12 cellular contexts compared by ENCODE assay signal in genomic region chr18:52694804-52695203, GRCh38.
DNase-seq lines count a peak whose midpoint lies in the region; ATAC-seq, FAIRE-seq and TF ChIP-seq lines count a peak whose summit lies in the region.
"Had no signal": no experiment of that assay in that cellular context is flagged by ENCODE, and none has a peak within 500 bp of the region (broad histone marks: within the 10 kb centered on the region; RNA-seq: fewer than 3 reads in every experiment).

No MANE protein-coding gene starts in this region.

- CTCF ChIA-PET in HepG2 (lab: Yijun Ruan, JAX; ENCODE audit: low intra/inter-chr PET ratio, low total read pairs), result no interaction called here

- H3K4me2 ChIP-seq in HepG2 (ENCODE audit: low read depth, low read length), result no peak overlapping the region

- H3K9me3 ChIP-seq in BE2C (no peaks in the 10 kb centered on the region), HepG2 (ENCODE audit: low read length) (no peaks in the 10 kb centered on the region; the same call in 1 of the 2 replicates)
- H3K9me3 ChIP-seq: pancreas had no signal

- DNase-seq in BE2C, result no peak
- DNase-seq in HepG2 (ENCODE audit: low spot score), result no peak
- DNase-seq in effector CD8-positive, alpha-beta T cell (lab: John Stamatoyannopoulos, UW), result no peak
- DNase-seq in stimulated activated effector memory CD8-positive, alpha-beta T cell treated with anti-CD3 and anti-CD28 coated beads, Interleukin-12 subunit alpha, Interleukin-12 subunit beta, amount 100 ng/mL, for 72 hours (ENCODE audit: low spot score in 2 of 2), result no peak
- DNase-seq in coronary artery (ENCODE audit: low spot score), result no peak
- no peak for DNase-seq in NCI-H1105 treated with DMSO at 0.1 percent for 48 hours (lab: John Stamatoyannopoulos, UW)
- DNase-seq: activated effector memory CD4-positive, alpha-beta T cell treated with anti-CD3 and anti-CD28 coated beads, Interleukin-2, amount 50 U/mL, for 16 hours; foreskin melanocyte; pancreas; SHP77 treated with DMSO at 0.1 percent for 48 hours had no signal

- ATAC-seq in GM19395 (IDR thresholded peaks at IDR 0.05; ENCODE audit: unreplicated experiment), result peak; percentile 56
- ATAC-seq in HepG2, result peak; percentile 37; the same call in 1 of the 3 replicates
- no peak for ATAC-seq in stimulated activated effector memory CD8-positive, alpha-beta T cell treated with anti-CD3 and anti-CD28 coated beads, Interleukin-12 subunit alpha, Interleukin-12 subunit beta, amount 100 ng/mL, for 72 hours

- POLR2A ChIA-PET in HepG2 (lab: Yijun Ruan, JAX), result no interaction called here

- TF ChIP-seq RAD21 in HepG2 (CRISPR knock-in tag; IDR thresholded peaks at IDR 0.05), result no peak

- H3K27ac ChIP-seq in VCaP (no peak overlapping the region), HepG2 (ENCODE audit: extremely low read length, insufficient read depth, low read length) (no peak overlapping the region), coronary artery (no peak overlapping the region)
- H3K27ac ChIP-seq: pancreas had no signal

- no peak overlapping the region for H3K4me3 ChIP-seq in BE2C (ENCODE audit: low read depth, low read length)
- H3K4me3 ChIP-seq in HepG2 (replicated peaks in 1 of 3; ENCODE audit: insufficient read depth in 1 of 3, low read depth in 2 of 3, low read length in 3 of 3), result no peak overlapping the region
- H3K4me3 ChIP-seq in coronary artery, result no peak overlapping the region
- H3K4me3 ChIP-seq: pancreas had no signal

- TF ChIP-seq POLR2A in HepG2 (IDR thresholded peaks at IDR 0.05; ENCODE audit: insufficient read depth in 1 of 2, low read depth in 2 of 2, low read length in 2 of 2), result no peak

- peak; percentile 18 for TF ChIP-seq CTCF in BE2C (IDR thresholded peaks at IDR 0.05; ENCODE audit: low read depth, low read length)
- peak; percentile 64 for TF ChIP-seq CTCF in VCaP (conservative IDR thresholded peaks at IDR 0.05)
- no peak for TF ChIP-seq CTCF in HepG2 (CRISPR knock-in tag; IDR thresholded peaks at IDR 0.05)
- TF ChIP-seq CTCF in coronary artery (IDR thresholded peaks at IDR 0.05), result no peak

- TF ChIP-seq EP300 in HepG2 (IDR thresholded peaks at IDR 0.05; ENCODE audit: low read depth in 2 of 2, low read length in 2 of 2), result no peak
- TF ChIP-seq EP300 in HepG2 (CRISPR knock-in tag; IDR thresholded peaks at IDR 0.05; ENCODE audit: borderline replicate concordance), result no peak

- no peaks in the 10 kb centered on the region for H3K79me2 ChIP-seq in HepG2 (ENCODE audit: insufficient read depth, low read length)

- no peak overlapping the region for H3K27ac Mint-ChIP-seq in stimulated activated effector memory CD8-positive, alpha-beta T cell treated with anti-CD3 and anti-CD28 coated beads, Interleukin-12 subunit alpha, Interleukin-12 subunit beta, amount 100 ng/mL, for 72 hours

- intact Hi-C loops in HepG2 (cut with micrococcal nuclease; ENCODE audit: unreplicated experiment), result loop anchor here (5.0 to 10.0 kb wide), 2 partner anchors 350 to 1028 kb away; partner anchors contain the start of gene DCC

- no peak overlapping the region for H3K9ac ChIP-seq in HepG2 (ENCODE audit: insufficient read depth, low read depth, low read length)

- no peaks in the 10 kb centered on the region for H3K4me1 Mint-ChIP-seq in stimulated activated effector memory CD8-positive, alpha-beta T cell treated with anti-CD3 and anti-CD28 coated beads, Interleukin-12 subunit alpha, Interleukin-12 subunit beta, amount 100 ng/mL, for 72 hours

- peaks cover 6% of the 10 kb centered on the region for H3K9me3 Mint-ChIP-seq in stimulated activated effector memory CD8-positive, alpha-beta T cell treated with anti-CD3 and anti-CD28 coated beads, Interleukin-12 subunit alpha, Interleukin-12 subunit beta, amount 100 ng/mL, for 72 hours

- 12% methylated on average over 1 of the region's 1 CpG for WGBS in HepG2 (ENCODE audit: low lambda C conversion rate)

- H3K36me3 Mint-ChIP-seq in stimulated activated effector memory CD8-positive, alpha-beta T cell treated with anti-CD3 and anti-CD28 coated beads, Interleukin-12 subunit alpha, Interleukin-12 subunit beta, amount 100 ng/mL, for 72 hours, result no peaks in the 10 kb centered on the region

- H4K20me1 ChIP-seq in HepG2 (ENCODE audit: insufficient read depth, low read length), result no peaks in the 10 kb centered on the region

- no TSS peak for BruUV-seq in HepG2 (replicated peaks; lab: Mats Ljungman, UMichigan)

- no peaks in the 10 kb centered on the region for H3K27me3 ChIP-seq in BE2C
- H3K27me3 ChIP-seq in HepG2 (ENCODE audit: control insufficient read depth in 1 of 2, insufficient read depth in 2 of 2, low read length in 2 of 2), result no peaks in the 10 kb centered on the region
- H3K27me3 ChIP-seq: pancreas had no signal

- FAIRE-seq in HepG2 (lab: Jason Lieb, UNC), result no peak
- FAIRE-seq: pancreas had no signal

- H3K4me1 ChIP-seq in BE2C, result no peaks in the 10 kb centered on the region
- no peaks in the 10 kb centered on the region for H3K4me1 ChIP-seq in HepG2 (ENCODE audit: insufficient read depth, low read length)

- in situ Hi-C loops in HepG2 (cut with HindIII; ENCODE audit: extremely low pct_ligation_motif_present, low pct_unique_long_range_greater_than_20kb), result loop anchor here (25.0 kb wide), 1 partner anchor 1583 kb away; no protein-coding TSS in a partner anchor

- no peaks in the 10 kb centered on the region for H3K36me3 ChIP-seq in BE2C
- H3K36me3 ChIP-seq in HepG2 (replicated peaks in 1 of 2; ENCODE audit: control insufficient read depth in 1 of 2, insufficient read depth in 2 of 2, low read length in 2 of 2), result no peaks in the 10 kb centered on the region
- H3K36me3 ChIP-seq: pancreas had no signal

- no peak overlapping the region for H3K4me3 Mint-ChIP-seq in stimulated activated effector memory CD8-positive, alpha-beta T cell treated with anti-CD3 and anti-CD28 coated beads, Interleukin-12 subunit alpha, Interleukin-12 subunit beta, amount 100 ng/mL, for 72 hours

- H2AFZ ChIP-seq in HepG2 (ENCODE audit: low read length), result no peak overlapping the region

TF ChIP-seq in HepG2, 621 proteins besides CTCF, POLR2A, EP300 and RAD21:
- no peak for TF ChIP-seq IRF2 (CRISPR knock-in tag; IDR thresholded peaks at IDR 0.05)
- no peak for TF ChIP-seq MYC (CRISPR knock-in tag; IDR thresholded peaks at IDR 0.05; ENCODE audit: borderline replicate concordance)
- TF ChIP-seq ZBTB7B (CRISPR knock-in tag; IDR thresholded peaks at IDR 0.05), result no peak
- no peak for TF ChIP-seq DMTF1 (CRISPR knock-in tag; IDR thresholded peaks at IDR 0.05)
- no peak for TF ChIP-seq HMG20B (CRISPR knock-in tag; conservative IDR thresholded peaks at IDR 0.05)
- TF ChIP-seq ZEB1 (IDR thresholded peaks at IDR 0.05; ENCODE audit: insufficient replicate concordance, low read depth), result no peak
- TF ChIP-seq SMARCE1 (IDR thresholded peaks at IDR 0.05; ENCODE audit: borderline replicate concordance), result no peak
- no peak for TF ChIP-seq NR2F2 (IDR thresholded peaks at IDR 0.05; ENCODE audit: borderline replicate concordance, low read depth)
- no peak for TF ChIP-seq GMEB2 (CRISPR knock-in tag; IDR thresholded peaks at IDR 0.05; ENCODE audit: low read depth)
- TF ChIP-seq ZNF12 (CRISPR knock-in tag; IDR thresholded peaks at IDR 0.05), result no peak
- TF ChIP-seq ZNF788 (CRISPR knock-in tag; IDR thresholded peaks at IDR 0.05; ENCODE audit: borderline replicate concordance), result no peak

Comparison
In these comparisons a context has a peak if more than half of its experiments do, and no peak if none do; other contexts are left out.
1. CTCF ChIP-seq: peak in BE2C (single experiment) and VCaP (single experiment); none in HepG2 (single experiment) and coronary artery (single experiment).